Comparison of ENCODE assay signal across 25 cellular contexts in genomic region chr5:161925960-161926359, GRCh38.
DNase-seq lines count a peak whose midpoint lies in the region; ATAC-seq and TF ChIP-seq lines count a peak whose summit lies in the region.
"Had no signal": no experiment of that assay in that cellular context is flagged by ENCODE, and none has a peak within 500 bp of the region (broad histone marks: within the 10 kb centered on the region; RNA-seq: fewer than 3 reads in every experiment).

No MANE protein-coding gene starts in this region.

- H3K36me3 ChIP-seq in MG63 (no peaks in the 10 kb centered on the region), endodermal cell (ENCODE audit: control insufficient read depth, insufficient read depth, low read length) (no peaks in the 10 kb centered on the region), tibial artery (no peaks in the 10 kb centered on the region)
- H3K36me3 ChIP-seq: brain microvascular endothelial cell, neutrophil, transverse colon had no signal

- no peaks in the 10 kb centered on the region for H3K4me1 ChIP-seq in endodermal cell (ENCODE audit: control insufficient read depth, insufficient read depth, low read length)
- no peaks in the 10 kb centered on the region for H3K4me1 ChIP-seq in tibial artery
- H3K4me1 ChIP-seq: transverse colon had no signal

- WGBS in endodermal cell (ENCODE audit: insufficient coverage in 1 of 2, insufficient read length in 1 of 2), 2 experiments, result 89 to 100% methylated on average over 1 to 4 of the region's 4 CpGs

- no peaks in the 10 kb centered on the region for H3K27me3 Mint-ChIP-seq in endodermal cell (ENCODE audit: insufficient read depth)
- H3K27me3 Mint-ChIP-seq: CD8-positive, alpha-beta memory T cell; memory B cell; progenitor cell of endocrine pancreas had no signal

- no peaks in the 10 kb centered on the region for H3K4me1 Mint-ChIP-seq in endodermal cell
- H3K4me1 Mint-ChIP-seq: CD8-positive, alpha-beta memory T cell; memory B cell had no signal

- H3K27me3 ChIP-seq in MG63 (no peaks in the 10 kb centered on the region), endodermal cell (ENCODE audit: control insufficient read depth, insufficient read depth, low read length, poor library complexity, severe bottlenecking) (no peaks in the 10 kb centered on the region), tibial artery (no peaks in the 10 kb centered on the region)
- H3K27me3 ChIP-seq: brain microvascular endothelial cell, neutrophil, transverse colon had no signal

- DNase-seq in DMS53 (lab: John Stamatoyannopoulos, UW) (peak; percentile 27), DMS53 treated with DMSO at 0.1 percent for 48 hours (lab: John Stamatoyannopoulos, UW; ENCODE audit: unreplicated experiment) (no peak), GM12865 (ENCODE audit: low read depth) (peak; percentile 22), MG63 (peak; percentile 4), endodermal cell (peak; percentile 48), NCI-H748 (lab: John Stamatoyannopoulos, UW; ENCODE audit: unreplicated experiment) (no peak), tibial artery (no peak)
- DNase-seq: activated naive CD4-positive, alpha-beta T cell; activated T-cell treated with anti-CD3 and anti-CD28 coated beads, Interleukin-2, amount 50 U/mL, for 4 hours; brain microvascular endothelial cell; CD8-positive, alpha-beta memory T cell; DMS79 treated with DMSO at 0.1 percent for 48 hours; head of caudate nucleus; left colon; NCI-H1105; NCI-H2081; NCI-H446; PC-9; SHP77 treated with DMSO at 0.1 percent for 48 hours; transverse colon had no signal

- H3K9me3 ChIP-seq in MG63 (no peaks in the 10 kb centered on the region), endodermal cell (ENCODE audit: control insufficient read depth, low read length) (peaks cover 14% of the 10 kb centered on the region), tibial artery (no peaks in the 10 kb centered on the region)
- H3K9me3 ChIP-seq: neutrophil, transverse colon had no signal

- no peak overlapping the region for H3K4me3 Mint-ChIP-seq in endodermal cell
- H3K4me3 Mint-ChIP-seq: activated T-cell treated with anti-CD3 and anti-CD28 coated beads, Interleukin-2, amount 50 U/mL, for 4 hours; CD8-positive, alpha-beta memory T cell; memory B cell had no signal

- no peak overlapping the region for H3K27ac ChIP-seq in endodermal cell (ENCODE audit: low read depth, low read length)
- H3K27ac ChIP-seq in tibial artery, result no peak overlapping the region
- H3K27ac ChIP-seq: brain microvascular endothelial cell, neutrophil, PC-9, transverse colon had no signal

- peak; percentile 45 for TF ChIP-seq CTCF in GM12865 (IDR thresholded peaks at IDR 0.05; ENCODE audit: insufficient read depth, low read depth, low read length, missing control alignments)
- TF ChIP-seq CTCF in endodermal cell (conservative IDR thresholded peaks at IDR 0.05), result peak; percentile 47
- no peak for TF ChIP-seq CTCF in tibial artery (IDR thresholded peaks at IDR 0.05)

- H3K9ac ChIP-seq in endodermal cell (ENCODE audit: extremely low read depth, low read length, poor library complexity, severe bottlenecking), result no peak overlapping the region

- intact Hi-C loops in tibial artery (cut with DNase I; ENCODE audit: low total_unique reads), result no loop called here

- peaks cover 13% of the 10 kb centered on the region for H3K9me3 Mint-ChIP-seq in endodermal cell

- no peak overlapping the region for H3K27ac Mint-ChIP-seq in endodermal cell
- H3K27ac Mint-ChIP-seq: CD8-positive, alpha-beta memory T cell; memory B cell; progenitor cell of endocrine pancreas had no signal

- no peak overlapping the region for H3K4me3 ChIP-seq in GM12865 (ENCODE audit: low read depth, low read length)
- H3K4me3 ChIP-seq in MG63, result no peak overlapping the region
- H3K4me3 ChIP-seq in endodermal cell (ENCODE audit: low read length), result peak overlapping the region; percentile 46
- no peak overlapping the region for H3K4me3 ChIP-seq in tibial artery
- H3K4me3 ChIP-seq: PC-9, transverse colon had no signal

- no peak for ATAC-seq in HG03565 (IDR thresholded peaks at IDR 0.05; ENCODE audit: unreplicated experiment)
- ATAC-seq: activated T-cell treated with anti-CD3 and anti-CD28 coated beads, Interleukin-2, amount 50 U/mL, for 4 hours; left colon; sciatic nerve had no signal

- no peaks in the 10 kb centered on the region for H3K36me3 Mint-ChIP-seq in endodermal cell (ENCODE audit: low read depth)
- H3K36me3 Mint-ChIP-seq: CD8-positive, alpha-beta memory T cell; memory B cell had no signal

Comparison
In these comparisons a context has a peak if more than half of its experiments do, and no peak if none do; other contexts are left out.
1. DNase-seq: peak in DMS53 (single experiment), GM12865 (single experiment), MG63 (single experiment) and endodermal cell (single experiment); none in DMS53 treated with DMSO at 0.1 percent for 48 hours (single experiment), NCI-H748 (single experiment) and tibial artery (0 of 2).
2. CTCF ChIP-seq: peak in GM12865 (single experiment) and endodermal cell (single experiment); none in tibial artery (0 of 2).